In the genomic region with DNA sequence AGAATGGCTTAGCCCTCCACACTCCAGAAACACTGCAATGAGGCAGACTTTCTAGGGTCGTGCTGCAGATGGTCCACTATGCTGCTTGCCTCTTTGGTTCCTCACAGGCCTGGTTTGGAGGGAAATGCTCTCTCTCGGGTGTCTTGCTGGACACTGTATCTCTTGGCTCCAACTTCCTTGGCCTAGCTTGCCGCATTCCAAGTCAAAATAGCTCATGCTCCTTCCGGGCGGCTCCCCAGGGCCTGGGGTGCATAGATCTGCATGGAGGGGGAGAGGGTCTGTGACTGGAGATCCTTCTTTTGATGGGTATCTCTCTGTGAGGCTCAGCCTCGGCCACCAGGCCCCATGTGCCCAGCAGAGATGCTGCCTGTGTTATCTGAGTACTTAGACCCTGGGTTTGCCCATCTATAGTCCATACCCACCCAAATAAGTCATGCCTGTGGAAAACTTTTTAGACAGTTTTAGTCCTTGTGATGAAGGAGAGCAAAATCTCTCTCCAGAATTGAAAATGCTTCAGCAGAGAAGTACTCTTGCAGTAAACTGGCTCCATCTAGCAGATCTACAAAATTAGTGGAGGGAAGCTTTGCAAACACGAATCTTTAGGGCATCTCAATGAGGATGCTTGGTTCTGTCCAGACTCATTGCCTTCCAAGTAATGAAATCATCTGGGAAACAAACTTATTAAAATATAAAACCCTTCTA, we compare ENCODE assay signal across 17 cellular contexts.
"Had no signal": no experiment of that assay in that cellular context is flagged by ENCODE, and none has a peak within 500 bp of the region (broad histone marks: within the 10 kb centered on the region; RNA-seq: fewer than 3 reads in every experiment).

No MANE protein-coding gene starts in this region.

- ATAC-seq: activated T-cell treated with anti-CD3 and anti-CD28 coated beads, Interleukin-2, amount 50 U/mL, for 4 hours; T-helper 17 cell had no signal

- DNase-seq: activated B cell treated with CpG ODN at 0.5 μM for 24 hours; activated CD4-positive, alpha-beta memory T cell treated with anti-CD3 and anti-CD28 coated beads for 36 hours; activated CD4-positive, alpha-beta T cell treated with anti-CD3 and anti-CD28 coated beads, Interleukin-2, amount 10 ng/mL, durations not matched to agents 7 days and 5 days; activated CD8-positive, alpha-beta memory T cell treated with anti-CD3 and anti-CD28 coated beads for 24 hours; activated effector memory CD4-positive, alpha-beta T cell treated with anti-CD3 and anti-CD28 coated beads, Interleukin-2, amount 50 U/mL, for 16 hours; activated naive CD4-positive, alpha-beta T cell treated with anti-CD3 and anti-CD28 coated beads for 36 hours; activated T-cell treated with anti-CD3 and anti-CD28 coated beads, Interleukin-2, amount 50 U/mL, for 4 hours; amygdala; MM.1S; NCI-H1048; NCI-H146; NCI-H2081 treated with DMSO at 0.1 percent for 48 hours; NCI-H446; NCI-H524; SIG-M5; T-helper 17 cell; T-helper 9 cell had no signal
